22 cellular contexts compared by ENCODE assay signal in the genomic region with DNA sequence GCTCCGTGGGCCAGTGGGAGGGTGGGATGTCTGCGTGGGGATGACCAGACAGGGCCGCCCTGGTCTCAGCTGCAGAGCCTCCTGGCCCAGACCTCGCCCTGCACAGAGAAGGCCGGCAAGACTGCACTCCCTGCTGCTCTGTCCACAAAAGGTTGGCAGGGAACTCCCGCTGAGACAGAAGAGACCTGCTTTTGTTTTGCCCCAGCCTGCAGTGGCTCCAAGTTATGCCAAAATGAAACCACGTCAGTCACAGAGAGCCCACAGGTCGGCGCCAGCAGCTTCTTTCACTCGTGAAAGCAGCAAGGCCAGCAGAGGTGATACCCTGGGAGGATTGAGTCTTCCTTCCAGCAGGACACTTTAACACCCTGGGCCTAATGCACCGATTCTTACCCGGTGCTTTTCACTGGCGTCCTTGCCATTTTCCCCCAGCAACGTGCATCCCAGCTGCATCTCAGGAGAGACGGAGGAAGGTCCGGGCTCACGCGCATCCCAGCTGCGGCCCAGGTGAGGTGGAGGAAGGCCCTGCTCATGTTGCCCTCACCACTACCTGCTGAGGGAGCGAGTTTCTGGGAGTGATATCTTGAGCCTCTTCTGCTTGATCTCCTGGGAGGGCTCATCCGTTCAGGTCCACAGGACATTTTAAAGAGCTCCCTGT.
DNase-seq lines count a peak whose midpoint lies in the region; ATAC-seq, FAIRE-seq and TF ChIP-seq lines count a peak whose summit lies in the region.
"Had no signal": no experiment of that assay in that cellular context is flagged by ENCODE, and none has a peak within 500 bp of the region (broad histone marks: within the 10 kb centered on the region; RNA-seq: fewer than 3 reads in every experiment).

No MANE protein-coding gene starts in this region.

- POLR2A ChIA-PET in RWPE1 (lab: Yijun Ruan, JAX; ENCODE audit: low non-redundant PET): no interaction called here

- DNase-seq in COR-L47 (lab: John Stamatoyannopoulos, UW) (peak; percentile 92), RWPE1 (ENCODE audit: low spot score) (no peak), iPS-NIHi11 (ENCODE audit: low spot score) (peak; percentile 67), NCI-H2227 treated with DMSO at 0.1 percent for 48 hours (lab: John Stamatoyannopoulos, UW) (no peak), D721Med (ENCODE audit: insufficient read length, low spot score) (no peak), NCI-H510A treated with DMSO at 0.1 percent for 48 hours (lab: John Stamatoyannopoulos, UW) (no peak)
- DNase-seq: activated CD8-positive, alpha-beta T cell treated with anti-CD3 and anti-CD28 coated beads for 36 hours; activated naive CD8-positive, alpha-beta T cell treated with anti-CD3 and anti-CD28 coated beads, Interleukin-2, amount 50 U/mL, for 24 hours; central memory CD4-positive, alpha-beta T cell; DMS79; GOT3; IMR-90; NCI-H187; sigmoid colon; SK-N-SH; stimulated activated CD4-positive, alpha-beta T cell treated with anti-CD3 and anti-CD28 coated beads, Interleukin-4, amount 100 ng/mL, for 1 hour had no signal

- no peak for ATAC-seq in GM18519 (IDR thresholded peaks at IDR 0.05; ENCODE audit: low FRiP score, unreplicated experiment)
- ATAC-seq: activated CD8-positive, alpha-beta T cell treated with anti-CD3 and anti-CD28 coated beads for 36 hours; activated naive CD8-positive, alpha-beta T cell treated with anti-CD3 and anti-CD28 coated beads, Interleukin-2, amount 50 U/mL, for 24 hours had no signal

- no peak overlapping the region for H3K27ac ChIP-seq in RWPE1
- H3K27ac ChIP-seq: neutrophil, sigmoid colon, upper lobe of left lung had no signal

- CTCF ChIA-PET in RWPE1 (lab: Yijun Ruan, JAX): interaction anchor here (0.5 to 0.6 kb wide), 2 partner anchors 14 to 205 kb away, joined by 3 to 4 read pairs; no protein-coding TSS in a partner anchor

- peak; percentile 58 for TF ChIP-seq CTCF in LNCAP (IDR thresholded peaks at IDR 0.05)
- TF ChIP-seq CTCF in RWPE1 (conservative IDR thresholded peaks at IDR 0.05; ENCODE audit: low read depth): 0 out of 2 replicates have a peak, but pooled peaks have one; percentile 13
- no peak for TF ChIP-seq CTCF in D721Med (IDR thresholded peaks at IDR 0.05; ENCODE audit: insufficient read depth, missing control alignments)

- FAIRE-seq in D721Med (lab: Jason Lieb, UNC): no peak
- FAIRE-seq: frontal cortex, islet of Langerhans had no signal

Comparison
In these comparisons a context has a peak if more than half of its experiments do, and no peak if none do; other contexts are left out.
1. DNase-seq: peak in COR-L47 (single experiment) and iPS-NIHi11 (single experiment); none in RWPE1 (single experiment), NCI-H2227 treated with DMSO at 0.1 percent for 48 hours (single experiment), D721Med (single experiment) and NCI-H510A treated with DMSO at 0.1 percent for 48 hours (single experiment).